In the genomic region with DNA sequence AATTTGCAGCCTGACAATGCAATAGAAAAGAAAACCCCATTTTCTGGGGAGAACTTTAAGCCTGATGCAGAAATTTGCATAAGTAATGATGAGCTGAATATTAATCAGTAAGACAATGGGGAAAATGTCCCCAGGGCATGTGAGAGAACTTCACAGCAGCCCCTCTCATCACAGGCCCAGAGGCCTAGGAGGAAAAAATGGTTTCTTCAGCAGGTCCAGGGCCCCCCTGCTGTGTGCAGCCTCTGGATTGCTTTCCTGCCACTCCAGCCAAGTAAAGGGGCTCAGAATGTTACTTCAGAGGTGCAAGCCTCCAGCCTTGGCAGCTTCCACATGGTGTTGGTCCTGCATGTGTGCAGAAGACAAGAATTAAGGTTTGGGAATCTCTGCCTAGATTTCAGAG, we compare ENCODE assay signal across 24 cellular contexts.
"Had no signal": no experiment of that assay in that cellular context is flagged by ENCODE, and none has a peak within 500 bp of the region (broad histone marks: within the 10 kb centered on the region; RNA-seq: fewer than 3 reads in every experiment).

No MANE protein-coding gene starts in this region.

- H3K4me1 Mint-ChIP-seq: naive thymus-derived CD4-positive, alpha-beta T cell; stimulated activated naive B cell treated with anti-CD40 and anti-IgM and Interleukin-4, amounts not matched to agents 10 μg/mL and 1 μg/mL and 100 μg/mL, for 72 hours had no signal

- H3K4me3 ChIP-seq: left ventricle myocardium inferior, lung, mucosa of descending colon, ovary, right atrium auricular region, skin epidermis, stomach, testis, thyroid gland, transverse colon, upper lobe of left lung, vagina had no signal

- H3K4me3 Mint-ChIP-seq: naive thymus-derived CD4-positive, alpha-beta T cell; natural killer cell treated with Interleukin-12 subunit alpha and Interleukin-12 subunit beta and Interleukin-15 and Interleukin-18, amount 100 ng/mL, for 72 hours; stimulated activated naive B cell treated with anti-CD40 and anti-IgM and Interleukin-4, amounts not matched to agents 10 μg/mL and 1 μg/mL and 100 μg/mL, for 72 hours had no signal

- H3K27me3 Mint-ChIP-seq: naive thymus-derived CD4-positive, alpha-beta T cell; natural killer cell treated with Interleukin-12 subunit alpha and Interleukin-12 subunit beta and Interleukin-15 and Interleukin-18, amount 100 ng/mL, for 72 hours; progenitor cell of endocrine pancreas; stimulated activated naive B cell treated with anti-CD40 and anti-IgM and Interleukin-4, amounts not matched to agents 10 μg/mL and 1 μg/mL and 100 μg/mL, for 72 hours had no signal

- H3K27ac Mint-ChIP-seq: naive thymus-derived CD4-positive, alpha-beta T cell; natural killer cell treated with Interleukin-12 subunit alpha and Interleukin-12 subunit beta and Interleukin-15 and Interleukin-18, amount 100 ng/mL, for 72 hours; progenitor cell of endocrine pancreas; stimulated activated naive B cell treated with anti-CD40 and anti-IgM and Interleukin-4, amounts not matched to agents 10 μg/mL and 1 μg/mL and 100 μg/mL, for 72 hours had no signal

- H3K36me3 Mint-ChIP-seq: naive thymus-derived CD4-positive, alpha-beta T cell; stimulated activated naive B cell treated with anti-CD40 and anti-IgM and Interleukin-4, amounts not matched to agents 10 μg/mL and 1 μg/mL and 100 μg/mL, for 72 hours had no signal

- ATAC-seq: naive thymus-derived CD4-positive, alpha-beta T cell; natural killer cell treated with Interleukin-12 subunit alpha and Interleukin-12 subunit beta and Interleukin-15 and Interleukin-18, amount 100 ng/mL, for 72 hours; sciatic nerve; stimulated activated naive B cell treated with anti-CD40 and anti-IgM and Interleukin-4, amounts not matched to agents 10 μg/mL and 1 μg/mL and 100 μg/mL, for 72 hours; stimulated activated naive CD8-positive, alpha-beta T cell treated with anti-CD3 and anti-CD28 coated beads, Interleukin-15, Interleukin-2, amounts not matched to agents 100 U/mL and 50 U/mL, for 24 hours had no signal

- H3K27me3 ChIP-seq: ovary, right atrium auricular region, stomach, testis, thyroid gland, transverse colon, upper lobe of left lung, vagina had no signal

- H3K4me1 ChIP-seq: left ventricle myocardium inferior, right atrium auricular region, stomach, testis, thyroid gland, transverse colon, upper lobe of left lung, vagina had no signal

- H3K27ac ChIP-seq: left ventricle myocardium inferior, ovary, right atrium auricular region, skin epidermis, stomach, testis, thyroid gland, transverse colon, upper lobe of left lung, vagina had no signal

- H3K36me3 ChIP-seq: left ventricle myocardium inferior, ovary, right atrium auricular region, stomach, thyroid gland, transverse colon, upper lobe of left lung, vagina had no signal

- H3K9me3 ChIP-seq: ovary, right atrium auricular region, testis, thyroid gland, vagina had no signal

- DNase-seq: islet precursor cell; left ventricle myocardium inferior; midbrain; mucosa of descending colon; naive thymus-derived CD4-positive, alpha-beta T cell; ovary; stimulated activated CD4-positive, alpha-beta T cell treated with anti-CD3 and anti-CD28 coated beads, Interleukin-12 subunit alpha, Interleukin-12 subunit beta, amount 100 ng/mL, for 4 hours; stimulated activated CD4-positive, alpha-beta T cell treated with anti-CD3 and anti-CD28 coated beads, Interleukin-15, amount 100 ng/mL, for 24 hours; stimulated activated CD4-positive, alpha-beta T cell treated with anti-CD3 and anti-CD28 coated beads, Interleukin-2, amount 100 ng/mL, for 24 hours; stimulated activated CD4-positive, alpha-beta T cell treated with anti-CD3 and anti-CD28 coated beads, Interleukin-4, amount 100 ng/mL, for 1 hour; stimulated activated naive B cell treated with anti-CD40 and anti-IgM and Interleukin-4, amounts not matched to agents 10 μg/mL and 1 μg/mL and 100 μg/mL, for 72 hours; stimulated activated naive CD8-positive, alpha-beta T cell treated with anti-CD3 and anti-CD28 coated beads, Interleukin-15, Interleukin-2, amounts not matched to agents 100 U/mL and 50 U/mL, for 24 hours; stomach; testis; thyroid gland; transverse colon; upper lobe of left lung had no signal
